ENCODE assay signal across 1 cellular context in the genomic region with DNA sequence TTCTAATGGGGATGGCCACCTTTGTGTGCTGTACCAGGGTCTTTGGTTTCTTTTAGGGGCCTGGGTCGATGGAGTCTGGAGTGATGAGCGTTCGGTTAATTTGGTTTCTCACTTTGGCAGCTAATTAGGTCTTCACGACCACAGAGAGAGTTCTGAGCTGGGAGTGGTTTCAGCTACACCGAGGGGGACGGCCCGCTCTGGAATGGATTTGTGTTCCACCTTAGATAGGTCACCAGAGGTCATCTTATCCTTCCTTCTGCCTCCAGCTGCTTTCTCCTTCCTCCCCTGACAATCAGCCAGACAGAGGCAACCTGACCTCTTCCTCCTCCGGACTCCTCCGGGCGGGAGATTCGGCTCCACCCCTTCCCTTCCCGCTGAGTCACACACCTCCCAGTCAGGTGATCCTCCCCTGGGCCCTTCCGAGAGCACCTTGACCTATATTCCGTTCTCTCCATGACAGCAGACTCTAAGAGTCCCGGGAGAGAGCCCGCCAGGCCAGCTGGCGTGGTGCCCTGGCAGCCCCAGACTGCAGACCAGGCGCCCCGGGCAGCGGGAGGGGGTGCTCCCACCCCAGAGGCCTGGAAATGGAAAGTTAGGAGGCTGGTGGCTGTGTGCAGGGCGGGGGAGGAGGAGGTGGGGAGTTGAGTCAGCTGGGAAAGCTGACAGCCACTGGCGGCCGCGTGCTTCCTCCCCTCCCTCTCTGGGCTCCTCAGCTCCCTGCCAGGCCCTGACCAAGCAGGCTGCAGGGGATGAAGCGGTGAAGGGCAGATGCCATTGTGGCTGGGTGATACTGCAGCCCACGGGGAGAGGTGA.
TF ChIP-seq lines count a peak whose summit lies in the region.

No MANE protein-coding gene starts in this region.

TF ChIP-seq in HepG2, 621 proteins besides CTCF, POLR2A, EP300 and RAD21 (continued from another document and continues in another):
- TF ChIP-seq, protein P1, sequence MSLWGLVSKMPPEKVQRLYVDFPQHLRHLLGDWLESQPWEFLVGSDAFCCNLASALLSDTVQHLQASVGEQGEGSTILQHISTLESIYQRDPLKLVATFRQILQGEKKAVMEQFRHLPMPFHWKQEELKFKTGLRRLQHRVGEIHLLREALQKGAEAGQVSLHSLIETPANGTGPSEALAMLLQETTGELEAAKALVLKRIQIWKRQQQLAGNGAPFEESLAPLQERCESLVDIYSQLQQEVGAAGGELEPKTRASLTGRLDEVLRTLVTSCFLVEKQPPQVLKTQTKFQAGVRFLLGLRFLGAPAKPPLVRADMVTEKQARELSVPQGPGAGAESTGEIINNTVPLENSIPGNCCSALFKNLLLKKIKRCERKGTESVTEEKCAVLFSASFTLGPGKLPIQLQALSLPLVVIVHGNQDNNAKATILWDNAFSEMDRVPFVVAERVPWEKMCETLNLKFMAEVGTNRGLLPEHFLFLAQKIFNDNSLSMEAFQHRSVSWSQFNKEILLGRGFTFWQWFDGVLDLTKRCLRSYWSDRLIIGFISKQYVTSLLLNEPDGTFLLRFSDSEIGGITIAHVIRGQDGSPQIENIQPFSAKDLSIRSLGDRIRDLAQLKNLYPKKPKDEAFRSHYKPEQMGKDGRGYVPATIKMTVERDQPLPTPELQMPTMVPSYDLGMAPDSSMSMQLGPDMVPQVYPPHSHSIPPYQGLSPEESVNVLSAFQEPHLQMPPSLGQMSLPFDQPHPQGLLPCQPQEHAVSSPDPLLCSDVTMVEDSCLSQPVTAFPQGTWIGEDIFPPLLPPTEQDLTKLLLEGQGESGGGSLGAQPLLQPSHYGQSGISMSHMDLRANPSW (CRISPR knock-in tag; IDR thresholded peaks at IDR 0.05; ENCODE audit: borderline replicate concordance), result no peak
- TF ChIP-seq ADNP (CRISPR knock-in tag; IDR thresholded peaks at IDR 0.05), result no peak
- TF ChIP-seq ZSCAN31 (CRISPR knock-in tag; IDR thresholded peaks at IDR 0.05; ENCODE audit: low read depth), result peak; percentile 47; the same call in 1 of the 2 replicates
- no peak for TF ChIP-seq SSRP1 (CRISPR knock-in tag; IDR thresholded peaks at IDR 0.05)
- TF ChIP-seq, protein P2, sequence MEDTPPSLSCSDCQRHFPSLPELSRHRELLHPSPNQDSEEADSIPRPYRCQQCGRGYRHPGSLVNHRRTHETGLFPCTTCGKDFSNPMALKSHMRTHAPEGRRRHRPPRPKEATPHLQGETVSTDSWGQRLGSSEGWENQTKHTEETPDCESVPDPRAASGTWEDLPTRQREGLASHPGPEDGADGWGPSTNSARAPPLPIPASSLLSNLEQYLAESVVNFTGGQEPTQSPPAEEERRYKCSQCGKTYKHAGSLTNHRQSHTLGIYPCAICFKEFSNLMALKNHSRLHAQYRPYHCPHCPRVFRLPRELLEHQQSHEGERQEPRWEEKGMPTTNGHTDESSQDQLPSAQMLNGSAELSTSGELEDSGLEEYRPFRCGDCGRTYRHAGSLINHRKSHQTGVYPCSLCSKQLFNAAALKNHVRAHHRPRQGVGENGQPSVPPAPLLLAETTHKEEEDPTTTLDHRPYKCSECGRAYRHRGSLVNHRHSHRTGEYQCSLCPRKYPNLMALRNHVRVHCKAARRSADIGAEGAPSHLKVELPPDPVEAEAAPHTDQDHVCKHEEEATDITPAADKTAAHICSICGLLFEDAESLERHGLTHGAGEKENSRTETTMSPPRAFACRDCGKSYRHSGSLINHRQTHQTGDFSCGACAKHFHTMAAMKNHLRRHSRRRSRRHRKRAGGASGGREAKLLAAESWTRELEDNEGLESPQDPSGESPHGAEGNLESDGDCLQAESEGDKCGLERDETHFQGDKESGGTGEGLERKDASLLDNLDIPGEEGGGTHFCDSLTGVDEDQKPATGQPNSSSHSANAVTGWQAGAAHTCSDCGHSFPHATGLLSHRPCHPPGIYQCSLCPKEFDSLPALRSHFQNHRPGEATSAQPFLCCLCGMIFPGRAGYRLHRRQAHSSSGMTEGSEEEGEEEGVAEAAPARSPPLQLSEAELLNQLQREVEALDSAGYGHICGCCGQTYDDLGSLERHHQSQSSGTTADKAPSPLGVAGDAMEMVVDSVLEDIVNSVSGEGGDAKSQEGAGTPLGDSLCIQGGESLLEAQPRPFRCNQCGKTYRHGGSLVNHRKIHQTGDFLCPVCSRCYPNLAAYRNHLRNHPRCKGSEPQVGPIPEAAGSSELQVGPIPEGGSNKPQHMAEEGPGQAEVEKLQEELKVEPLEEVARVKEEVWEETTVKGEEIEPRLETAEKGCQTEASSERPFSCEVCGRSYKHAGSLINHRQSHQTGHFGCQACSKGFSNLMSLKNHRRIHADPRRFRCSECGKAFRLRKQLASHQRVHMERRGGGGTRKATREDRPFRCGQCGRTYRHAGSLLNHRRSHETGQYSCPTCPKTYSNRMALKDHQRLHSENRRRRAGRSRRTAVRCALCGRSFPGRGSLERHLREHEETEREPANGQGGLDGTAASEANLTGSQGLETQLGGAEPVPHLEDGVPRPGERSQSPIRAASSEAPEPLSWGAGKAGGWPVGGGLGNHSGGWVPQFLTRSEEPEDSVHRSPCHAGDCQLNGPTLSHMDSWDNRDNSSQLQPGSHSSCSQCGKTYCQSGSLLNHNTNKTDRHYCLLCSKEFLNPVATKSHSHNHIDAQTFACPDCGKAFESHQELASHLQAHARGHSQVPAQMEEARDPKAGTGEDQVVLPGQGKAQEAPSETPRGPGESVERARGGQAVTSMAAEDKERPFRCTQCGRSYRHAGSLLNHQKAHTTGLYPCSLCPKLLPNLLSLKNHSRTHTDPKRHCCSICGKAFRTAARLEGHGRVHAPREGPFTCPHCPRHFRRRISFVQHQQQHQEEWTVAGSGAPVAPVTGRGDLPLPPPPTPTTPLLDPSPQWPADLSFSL (CRISPR knock-in tag; IDR thresholded peaks at IDR 0.05), result no peak
- TF ChIP-seq ZNF232 (CRISPR knock-in tag; IDR thresholded peaks at IDR 0.05; ENCODE audit: borderline replicate concordance), result 0 out of 2 replicates have a peak, but pooled peaks have one; percentile 28
- TF ChIP-seq ARNT2 (CRISPR knock-in tag; IDR thresholded peaks at IDR 0.05; ENCODE audit: low read depth), result peak; percentile 39; the same call in 1 of the 2 replicates
- TF ChIP-seq AHR (CRISPR knock-in tag; IDR thresholded peaks at IDR 0.05), result no peak
- TF ChIP-seq CBX2 (IDR thresholded peaks at IDR 0.05; ENCODE audit: low read depth, low read length), result no peak
- no peak for TF ChIP-seq CBX2 (CRISPR knock-in tag; IDR thresholded peaks at IDR 0.05; ENCODE audit: low read depth)
- 0 out of 2 replicates have a peak, but pooled peaks have one; percentile 49 for TF ChIP-seq ZNF510 (CRISPR knock-in tag; IDR thresholded peaks at IDR 0.05; ENCODE audit: low read depth)
- TF ChIP-seq, protein P3, sequence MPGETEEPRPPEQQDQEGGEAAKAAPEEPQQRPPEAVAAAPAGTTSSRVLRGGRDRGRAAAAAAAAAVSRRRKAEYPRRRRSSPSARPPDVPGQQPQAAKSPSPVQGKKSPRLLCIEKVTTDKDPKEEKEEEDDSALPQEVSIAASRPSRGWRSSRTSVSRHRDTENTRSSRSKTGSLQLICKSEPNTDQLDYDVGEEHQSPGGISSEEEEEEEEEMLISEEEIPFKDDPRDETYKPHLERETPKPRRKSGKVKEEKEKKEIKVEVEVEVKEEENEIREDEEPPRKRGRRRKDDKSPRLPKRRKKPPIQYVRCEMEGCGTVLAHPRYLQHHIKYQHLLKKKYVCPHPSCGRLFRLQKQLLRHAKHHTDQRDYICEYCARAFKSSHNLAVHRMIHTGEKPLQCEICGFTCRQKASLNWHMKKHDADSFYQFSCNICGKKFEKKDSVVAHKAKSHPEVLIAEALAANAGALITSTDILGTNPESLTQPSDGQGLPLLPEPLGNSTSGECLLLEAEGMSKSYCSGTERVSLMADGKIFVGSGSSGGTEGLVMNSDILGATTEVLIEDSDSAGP (CRISPR knock-in tag; IDR thresholded peaks at IDR 0.05; ENCODE audit: borderline replicate concordance), result peak; percentile 77; the same call in 1 of the 2 replicates
- TF ChIP-seq, protein P4, sequence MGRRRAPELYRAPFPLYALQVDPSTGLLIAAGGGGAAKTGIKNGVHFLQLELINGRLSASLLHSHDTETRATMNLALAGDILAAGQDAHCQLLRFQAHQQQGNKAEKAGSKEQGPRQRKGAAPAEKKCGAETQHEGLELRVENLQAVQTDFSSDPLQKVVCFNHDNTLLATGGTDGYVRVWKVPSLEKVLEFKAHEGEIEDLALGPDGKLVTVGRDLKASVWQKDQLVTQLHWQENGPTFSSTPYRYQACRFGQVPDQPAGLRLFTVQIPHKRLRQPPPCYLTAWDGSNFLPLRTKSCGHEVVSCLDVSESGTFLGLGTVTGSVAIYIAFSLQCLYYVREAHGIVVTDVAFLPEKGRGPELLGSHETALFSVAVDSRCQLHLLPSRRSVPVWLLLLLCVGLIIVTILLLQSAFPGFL (CRISPR knock-in tag; IDR thresholded peaks at IDR 0.05), result no peak
- no peak for TF ChIP-seq SNAI1 (CRISPR knock-in tag; IDR thresholded peaks at IDR 0.05; ENCODE audit: borderline replicate concordance)
- peak; percentile 4 to 41; a peak in 1 of 4 replicates for TF ChIP-seq NR2F1 (CRISPR knock-in tag; IDR thresholded peaks at IDR 0.05)
- TF ChIP-seq, protein P5, sequence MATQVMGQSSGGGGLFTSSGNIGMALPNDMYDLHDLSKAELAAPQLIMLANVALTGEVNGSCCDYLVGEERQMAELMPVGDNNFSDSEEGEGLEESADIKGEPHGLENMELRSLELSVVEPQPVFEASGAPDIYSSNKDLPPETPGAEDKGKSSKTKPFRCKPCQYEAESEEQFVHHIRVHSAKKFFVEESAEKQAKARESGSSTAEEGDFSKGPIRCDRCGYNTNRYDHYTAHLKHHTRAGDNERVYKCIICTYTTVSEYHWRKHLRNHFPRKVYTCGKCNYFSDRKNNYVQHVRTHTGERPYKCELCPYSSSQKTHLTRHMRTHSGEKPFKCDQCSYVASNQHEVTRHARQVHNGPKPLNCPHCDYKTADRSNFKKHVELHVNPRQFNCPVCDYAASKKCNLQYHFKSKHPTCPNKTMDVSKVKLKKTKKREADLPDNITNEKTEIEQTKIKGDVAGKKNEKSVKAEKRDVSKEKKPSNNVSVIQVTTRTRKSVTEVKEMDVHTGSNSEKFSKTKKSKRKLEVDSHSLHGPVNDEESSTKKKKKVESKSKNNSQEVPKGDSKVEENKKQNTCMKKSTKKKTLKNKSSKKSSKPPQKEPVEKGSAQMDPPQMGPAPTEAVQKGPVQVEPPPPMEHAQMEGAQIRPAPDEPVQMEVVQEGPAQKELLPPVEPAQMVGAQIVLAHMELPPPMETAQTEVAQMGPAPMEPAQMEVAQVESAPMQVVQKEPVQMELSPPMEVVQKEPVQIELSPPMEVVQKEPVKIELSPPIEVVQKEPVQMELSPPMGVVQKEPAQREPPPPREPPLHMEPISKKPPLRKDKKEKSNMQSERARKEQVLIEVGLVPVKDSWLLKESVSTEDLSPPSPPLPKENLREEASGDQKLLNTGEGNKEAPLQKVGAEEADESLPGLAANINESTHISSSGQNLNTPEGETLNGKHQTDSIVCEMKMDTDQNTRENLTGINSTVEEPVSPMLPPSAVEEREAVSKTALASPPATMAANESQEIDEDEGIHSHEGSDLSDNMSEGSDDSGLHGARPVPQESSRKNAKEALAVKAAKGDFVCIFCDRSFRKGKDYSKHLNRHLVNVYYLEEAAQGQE (IDR thresholded peaks at IDR 0.05; ENCODE audit: borderline replicate concordance in 1 of 2, low read depth in 1 of 2, low read length in 2 of 2), result 0 out of 4 replicates have a peak, but pooled peaks of 1 of the 2 experiments have one; percentile 22
- TF ChIP-seq ONECUT2 (CRISPR knock-in tag; IDR thresholded peaks at IDR 0.05), result no peak
- no peak for TF ChIP-seq SMYD3 (CRISPR knock-in tag; IDR thresholded peaks at IDR 0.05)
- no peak for TF ChIP-seq ZNF367 (CRISPR knock-in tag; IDR thresholded peaks at IDR 0.05; ENCODE audit: borderline replicate concordance)
- no peak; the same call in 1 of the 2 replicates for TF ChIP-seq KLF6 (CRISPR knock-in tag; IDR thresholded peaks at IDR 0.05)
- TF ChIP-seq ZNF772 (CRISPR knock-in tag; IDR thresholded peaks at IDR 0.05), result no peak
- TF ChIP-seq, protein P6, sequence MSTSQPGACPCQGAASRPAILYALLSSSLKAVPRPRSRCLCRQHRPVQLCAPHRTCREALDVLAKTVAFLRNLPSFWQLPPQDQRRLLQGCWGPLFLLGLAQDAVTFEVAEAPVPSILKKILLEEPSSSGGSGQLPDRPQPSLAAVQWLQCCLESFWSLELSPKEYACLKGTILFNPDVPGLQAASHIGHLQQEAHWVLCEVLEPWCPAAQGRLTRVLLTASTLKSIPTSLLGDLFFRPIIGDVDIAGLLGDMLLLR (CRISPR knock-in tag; IDR thresholded peaks at IDR 0.05), result peak; percentile 66
- TF ChIP-seq ZNF546 (CRISPR knock-in tag; conservative IDR thresholded peaks at IDR 0.05), result no peak
- TF ChIP-seq ZNF124 (CRISPR knock-in tag; IDR thresholded peaks at IDR 0.05), result no peak
- TF ChIP-seq, protein P7, sequence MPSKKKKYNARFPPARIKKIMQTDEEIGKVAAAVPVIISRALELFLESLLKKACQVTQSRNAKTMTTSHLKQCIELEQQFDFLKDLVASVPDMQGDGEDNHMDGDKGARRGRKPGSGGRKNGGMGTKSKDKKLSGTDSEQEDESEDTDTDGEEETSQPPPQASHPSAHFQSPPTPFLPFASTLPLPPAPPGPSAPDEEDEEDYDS (CRISPR knock-in tag; IDR thresholded peaks at IDR 0.05), result no peak
- 0 out of 2 replicates have a peak, but pooled peaks have one; percentile 3 for TF ChIP-seq TARDBP (CRISPR knock-in tag; IDR thresholded peaks at IDR 0.05)
- TF ChIP-seq, protein P8, sequence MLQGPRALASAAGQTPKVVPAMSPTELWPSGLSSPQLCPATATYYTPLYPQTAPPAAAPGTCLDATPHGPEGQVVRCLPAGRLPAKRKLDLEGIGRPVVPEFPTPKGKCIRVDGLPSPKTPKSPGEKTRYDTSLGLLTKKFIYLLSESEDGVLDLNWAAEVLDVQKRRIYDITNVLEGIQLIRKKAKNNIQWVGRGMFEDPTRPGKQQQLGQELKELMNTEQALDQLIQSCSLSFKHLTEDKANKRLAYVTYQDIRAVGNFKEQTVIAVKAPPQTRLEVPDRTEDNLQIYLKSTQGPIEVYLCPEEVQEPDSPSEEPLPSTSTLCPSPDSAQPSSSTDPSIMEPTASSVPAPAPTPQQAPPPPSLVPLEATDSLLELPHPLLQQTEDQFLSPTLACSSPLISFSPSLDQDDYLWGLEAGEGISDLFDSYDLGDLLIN (CRISPR knock-in tag; IDR thresholded peaks at IDR 0.05; ENCODE audit: borderline replicate concordance), result no peak
- TF ChIP-seq KLF15 (CRISPR knock-in tag; IDR thresholded peaks at IDR 0.05; ENCODE audit: borderline replicate concordance), result no peak
- no peak for TF ChIP-seq FOXM1 (CRISPR knock-in tag; IDR thresholded peaks at IDR 0.05)
- TF ChIP-seq, protein P9, sequence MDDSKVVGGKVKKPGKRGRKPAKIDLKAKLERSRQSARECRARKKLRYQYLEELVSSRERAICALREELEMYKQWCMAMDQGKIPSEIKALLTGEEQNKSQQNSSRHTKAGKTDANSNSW (CRISPR knock-in tag; IDR thresholded peaks at IDR 0.05; ENCODE audit: borderline replicate concordance), result no peak
- no peak for TF ChIP-seq CENPT (CRISPR knock-in tag; IDR thresholded peaks at IDR 0.05; ENCODE audit: low read depth)
- no peak for TF ChIP-seq ZZZ3 (CRISPR knock-in tag; IDR thresholded peaks at IDR 0.05; ENCODE audit: borderline replicate concordance)
- TF ChIP-seq MEF2D (CRISPR knock-in tag; IDR thresholded peaks at IDR 0.05), result peak; percentile 73; the same call in 1 of the 2 replicates
- TF ChIP-seq ZNF749 (CRISPR knock-in tag; IDR thresholded peaks at IDR 0.05; ENCODE audit: borderline replicate concordance), result no peak
- TF ChIP-seq ZNF34 (CRISPR knock-in tag; IDR thresholded peaks at IDR 0.05; ENCODE audit: borderline replicate concordance), result no peak; the same call in 1 of the 2 replicates
- peak; percentile 83 for TF ChIP-seq JUND (CRISPR knock-in tag; IDR thresholded peaks at IDR 0.05)
- peak; percentile 74; the same call in 1 of the 2 replicates for TF ChIP-seq ZNF563 (CRISPR knock-in tag; IDR thresholded peaks at IDR 0.05)
- TF ChIP-seq ESRRA (CRISPR knock-in tag; IDR thresholded peaks at IDR 0.05; ENCODE audit: low read depth), result 0 out of 2 replicates have a peak, but pooled peaks have one; percentile 47
